ENCODE assay signal across 8 cellular contexts in genomic region chr4:101345596-101346311, GRCh38. TPM values are rescaled to one million over a fixed set of nuclear protein-coding genes. Genes with fewer than 3 reads are reported as not detected.
A peak's percentile ranks its signal among the peaks of the same experiment; 100 is the strongest.
DNase-seq lines count a peak whose midpoint lies in the region; ATAC-seq, FAIRE-seq and TF ChIP-seq lines count a peak whose summit lies in the region.

No MANE protein-coding gene starts in this region.

- H3K27me3 Mint-ChIP-seq in activated CD8-positive, alpha-beta memory T cell treated with anti-CD3 and anti-CD28 coated beads, Interleukin-2, amount 10 ng/mL, durations not matched to agents 7 days and 5 days = peaks cover 15% of the 10 kb centered on the region
- peaks cover 15% of the 10 kb centered on the region for H3K27me3 Mint-ChIP-seq in mesothelial cell of epicardium (ENCODE audit: low read depth)

- H3K9ac ChIP-seq in endocrine pancreas (ENCODE audit: control insufficient read depth, insufficient read depth, low read length) = peak overlapping the region; percentile 34

- H3K36me3 Mint-ChIP-seq in activated CD8-positive, alpha-beta memory T cell treated with anti-CD3 and anti-CD28 coated beads, Interleukin-2, amount 10 ng/mL, durations not matched to agents 7 days and 5 days = peaks cover 10% of the 10 kb centered on the region
- H3K36me3 Mint-ChIP-seq in mesothelial cell of epicardium = no peaks in the 10 kb centered on the region

- ATAC-seq in activated CD8-positive, alpha-beta memory T cell treated with anti-CD3 and anti-CD28 coated beads, Interleukin-2, amount 10 ng/mL, durations not matched to agents 7 days and 5 days = no peak
- ATAC-seq in HG03175 (IDR thresholded peaks at IDR 0.05; ENCODE audit: unreplicated experiment) = no peak

- H3K4me1 ChIP-seq in endocrine pancreas (ENCODE audit: control insufficient read depth, insufficient read depth, low read length) = peaks cover 22% of the 10 kb centered on the region

- DNase-seq in AG08395 (ENCODE audit: low spot score) (peak; percentile 48), GM19239 (ENCODE audit: insufficient read length, low spot score) (peak; percentile 20), NCI-H446 treated with DMSO at 0.1 percent for 48 hours (lab: John Stamatoyannopoulos, UW) (peak; percentile 31), mesothelial cell of epicardium (ENCODE audit: low spot score in 2 of 2, unreplicated experiment in 2 of 2) (peak; percentile 27 to 52)
- peak; percentile 71 for DNase-seq in activated CD8-positive, alpha-beta memory T cell treated with anti-CD3 and anti-CD28 coated beads, Interleukin-2, amount 10 ng/mL, durations not matched to agents 7 days and 5 days
- peak; percentile 38 to 55 for DNase-seq in stimulated activated CD8-positive, alpha-beta memory T cell treated with anti-CD3 and anti-CD28 coated beads, Interleukin-2, amount 100 ng/mL, for 48 hours (ENCODE audit: low read depth in 2 of 2)

- TF ChIP-seq CTCF in mesothelial cell of epicardium (IDR thresholded peaks at IDR 0.05; ENCODE audit: unreplicated experiment) = no peak

- H3K4me1 Mint-ChIP-seq in activated CD8-positive, alpha-beta memory T cell treated with anti-CD3 and anti-CD28 coated beads, Interleukin-2, amount 10 ng/mL, durations not matched to agents 7 days and 5 days = peaks cover 45% of the 10 kb centered on the region
- peaks cover 14% of the 10 kb centered on the region for H3K4me1 Mint-ChIP-seq in mesothelial cell of epicardium

- peak overlapping the region; percentile 78 for H3K4me3 ChIP-seq in endocrine pancreas (ENCODE audit: control insufficient read depth, insufficient read depth, low read length)

- FAIRE-seq in GM19239 (lab: Jason Lieb, UNC) = no peak

- CTCF ChIA-PET in activated CD8-positive, alpha-beta memory T cell treated with anti-CD3 and anti-CD28 coated beads, Interleukin-2, amount 10 ng/mL, durations not matched to agents 7 days and 5 days (lab: Charles Lee) = interaction anchor here (2.0 to 2.6 kb wide), 2 partner anchors 72 to 181 kb away, joined by 5 to 8 read pairs; no protein-coding TSS in a partner anchor

- peak overlapping the region; percentile 93 for H3K4me3 Mint-ChIP-seq in activated CD8-positive, alpha-beta memory T cell treated with anti-CD3 and anti-CD28 coated beads, Interleukin-2, amount 10 ng/mL, durations not matched to agents 7 days and 5 days
- H3K4me3 Mint-ChIP-seq in mesothelial cell of epicardium = peak overlapping the region; percentile 95

- H3K27ac Mint-ChIP-seq in activated CD8-positive, alpha-beta memory T cell treated with anti-CD3 and anti-CD28 coated beads, Interleukin-2, amount 10 ng/mL, durations not matched to agents 7 days and 5 days = peak overlapping the region; percentile 90
- peak overlapping the region; percentile 79 for H3K27ac Mint-ChIP-seq in mesothelial cell of epicardium

- no peaks in the 10 kb centered on the region for H3K9me3 Mint-ChIP-seq in activated CD8-positive, alpha-beta memory T cell treated with anti-CD3 and anti-CD28 coated beads, Interleukin-2, amount 10 ng/mL, durations not matched to agents 7 days and 5 days (ENCODE audit: low read depth)
- H3K9me3 Mint-ChIP-seq in mesothelial cell of epicardium = no peaks in the 10 kb centered on the region

- H3K27me3 ChIP-seq in endocrine pancreas (ENCODE audit: control insufficient read depth, insufficient read depth, low read length) = no peaks in the 10 kb centered on the region

- H3K36me3 ChIP-seq in endocrine pancreas (ENCODE audit: control insufficient read depth, insufficient read depth, low read length) = no peaks in the 10 kb centered on the region

- H3K9me3 ChIP-seq in endocrine pancreas (ENCODE audit: control insufficient read depth, low read length) = no peaks in the 10 kb centered on the region

RNA-seq across cellular contexts. Expression of gene PPP3CA, which starts 1.6 kb away (rescaled TPM):
- 10 to 100 TPM; 30.4 to 50.9 TPM for total RNA-seq in activated CD8-positive, alpha-beta memory T cell treated with anti-CD3 and anti-CD28 coated beads, Interleukin-2, amount 10 ng/mL, durations not matched to agents 7 days and 5 days
- total RNA-seq in mesothelial cell of epicardium = 23.5 to 25.8 TPM (median 24.1 TPM) in 3 replicates

Comparison
In these comparisons a context has a peak if more than half of its experiments do, and no peak if none do; other contexts are left out.
1. DNase-seq: peak in every context shown above with its lines; median percentile 71 in activated CD8-positive, alpha-beta memory T cell treated with anti-CD3 and anti-CD28 coated beads, Interleukin-2, amount 10 ng/mL, durations not matched to agents 7 days and 5 days; 48 in AG08395; 46 in stimulated activated CD8-positive, alpha-beta memory T cell treated with anti-CD3 and anti-CD28 coated beads, Interleukin-2, amount 100 ng/mL, for 48 hours; 40 in mesothelial cell of epicardium; 31 in NCI-H446 treated with DMSO at 0.1 percent for 48 hours; 20 in GM19239.